Comparison of ENCODE assay signal across 8 cellular contexts in genomic region chr14:76760331-76761197, GRCh38. TPM values are rescaled to one million over a fixed set of nuclear protein-coding genes. Genes with fewer than 3 reads are reported as not detected.
DNase-seq lines count a peak whose midpoint lies in the region; ATAC-seq, FAIRE-seq and TF ChIP-seq lines count a peak whose summit lies in the region.

No MANE protein-coding gene starts in this region.

- no peaks in the 10 kb centered on the region for H3K36me3 Mint-ChIP-seq in activated naive CD4-positive, alpha-beta T cell treated with anti-CD3 and anti-CD28 coated beads for 36 hours (ENCODE audit: low read depth)
- no peaks in the 10 kb centered on the region for H3K36me3 Mint-ChIP-seq in mesothelial cell of epicardium

- no peaks in the 10 kb centered on the region for H3K9me3 Mint-ChIP-seq in activated naive CD4-positive, alpha-beta T cell treated with anti-CD3 and anti-CD28 coated beads for 36 hours
- no peaks in the 10 kb centered on the region for H3K9me3 Mint-ChIP-seq in mesothelial cell of epicardium

- H3K4me3 Mint-ChIP-seq in activated naive CD4-positive, alpha-beta T cell treated with anti-CD3 and anti-CD28 coated beads for 36 hours: peak overlapping the region; percentile 70
- H3K4me3 Mint-ChIP-seq in mesothelial cell of epicardium: peak overlapping the region; percentile 82

- no peak overlapping the region for H3K27ac Mint-ChIP-seq in activated naive CD4-positive, alpha-beta T cell treated with anti-CD3 and anti-CD28 coated beads for 36 hours
- H3K27ac Mint-ChIP-seq in mesothelial cell of epicardium: peak overlapping the region; percentile 93

- DNase-seq in activated naive CD4-positive, alpha-beta T cell treated with anti-CD3 and anti-CD28 coated beads for 36 hours: no peak
- no peak for DNase-seq in activated naive CD4-positive, alpha-beta T cell treated with anti-CD3 and anti-CD28 coated beads, Interleukin-2, amount 50 U/mL, for 16 hours
- DNase-seq in dorsolateral prefrontal cortex: peak in 1 of 10 donors; percentile 26
- no peak for DNase-seq in mesothelial cell of epicardium (ENCODE audit: low spot score in 2 of 2, unreplicated experiment in 2 of 2)
- no peak for DNase-seq in urothelium cell line (ENCODE audit: low spot score)
- DNase-seq in activated gamma-delta T cell (lab: John Stamatoyannopoulos, UW): no peak
- DNase-seq in stimulated activated CD4-positive, alpha-beta T cell treated with anti-CD3 and anti-CD28 coated beads, Interleukin-2, amount 100 ng/mL, for 48 hours: no peak

- CTCF ChIA-PET in activated naive CD4-positive, alpha-beta T cell treated with anti-CD3 and anti-CD28 coated beads for 36 hours (lab: Charles Lee): interaction anchor here (0.8 to 1.9 kb wide), 5 partner anchors 24 to 51 kb away, joined by 3 to 7 read pairs (median 4); no protein-coding TSS in a partner anchor

- peak; percentile 94 for FAIRE-seq in urothelium cell line (lab: Jason Lieb, UNC)

- H3K4me3 ChIP-seq in dorsolateral prefrontal cortex: peak overlapping the region; percentile 61 to 97 (median 86)

- H3K27ac ChIP-seq in dorsolateral prefrontal cortex: peak overlapping the region in 56 of 59 donors; percentile 70 to 98 (median 94)

- peaks cover 45% of the 10 kb centered on the region for H3K27me3 Mint-ChIP-seq in activated naive CD4-positive, alpha-beta T cell treated with anti-CD3 and anti-CD28 coated beads for 36 hours (ENCODE audit: low read depth)
- peaks cover 61% of the 10 kb centered on the region for H3K27me3 Mint-ChIP-seq in mesothelial cell of epicardium (ENCODE audit: low read depth)

- no peaks in the 10 kb centered on the region for H3K27me3 ChIP-seq in dorsolateral prefrontal cortex

- ATAC-seq in HG02798 (IDR thresholded peaks at IDR 0.05; ENCODE audit: poor library complexity, unreplicated experiment): no peak

- intact Hi-C loops in activated naive CD4-positive, alpha-beta T cell treated with anti-CD3 and anti-CD28 coated beads for 36 hours (cut with micrococcal nuclease): loop anchor here (5.0 kb wide), 1 partner anchor 608 kb away; the partner anchor contains the start of gene GPATCH2L
- intact Hi-C loops in dorsolateral prefrontal cortex (cut with DNase I): no loop called here

- TF ChIP-seq CTCF in dorsolateral prefrontal cortex (IDR thresholded peaks at IDR 0.05 in 54 of 56, conservative IDR thresholded peaks at IDR 0.05 in 2 of 56; ENCODE audit: low read depth in 1 of 56, partially characterized antibody in 56 of 56): no peak
- TF ChIP-seq CTCF in mesothelial cell of epicardium (IDR thresholded peaks at IDR 0.05; ENCODE audit: unreplicated experiment): no peak

- peaks cover 5% of the 10 kb centered on the region for H3K4me1 Mint-ChIP-seq in activated naive CD4-positive, alpha-beta T cell treated with anti-CD3 and anti-CD28 coated beads for 36 hours (ENCODE audit: low read depth)
- H3K4me1 Mint-ChIP-seq in mesothelial cell of epicardium: peaks cover 35% of the 10 kb centered on the region

RNA-seq across cellular contexts. Expression of gene VASH1, which starts 0.7 kb away (rescaled TPM):
- 1 to 10 TPM in 1 of 2 experiments, under 1 TPM in 1; 0.86 to 1.2 TPM for total RNA-seq in activated naive CD4-positive, alpha-beta T cell treated with anti-CD3 and anti-CD28 coated beads for 36 hours
- total RNA-seq in dorsolateral prefrontal cortex (10 to 100 TPM; 19.4 to 63.3 (median 33.9) TPM), mesothelial cell of epicardium (51.2 to 57.6 TPM (median 55.5 TPM) in 3 replicates)

RNA-seq across cellular contexts. Expression of gene ANGEL1, which starts 52.1 kb away (rescaled TPM):
- total RNA-seq in activated naive CD4-positive, alpha-beta T cell treated with anti-CD3 and anti-CD28 coated beads for 36 hours: 10 to 100 TPM; 17.0 to 19.8 TPM
- total RNA-seq in dorsolateral prefrontal cortex (10 to 100 TPM; 25.7 to 56.1 (median 41.1) TPM), mesothelial cell of epicardium (36.3 to 39.9 TPM (median 39.4 TPM) in 3 replicates)

Comparison
In these comparisons a context has a peak if more than half of its experiments do, and no peak if none do; other contexts are left out.
1. RNA of gene VASH1, which starts 0.7 kb away (total RNA-seq): 51.2 to 57.6 TPM in mesothelial cell of epicardium and 19.4 to 63.3 TPM in dorsolateral prefrontal cortex; 0.86 to 1.2 TPM in activated naive CD4-positive, alpha-beta T cell treated with anti-CD3 and anti-CD28 coated beads for 36 hours; every median in the first group is over 4 times any median in the second.